In the genomic region with DNA sequence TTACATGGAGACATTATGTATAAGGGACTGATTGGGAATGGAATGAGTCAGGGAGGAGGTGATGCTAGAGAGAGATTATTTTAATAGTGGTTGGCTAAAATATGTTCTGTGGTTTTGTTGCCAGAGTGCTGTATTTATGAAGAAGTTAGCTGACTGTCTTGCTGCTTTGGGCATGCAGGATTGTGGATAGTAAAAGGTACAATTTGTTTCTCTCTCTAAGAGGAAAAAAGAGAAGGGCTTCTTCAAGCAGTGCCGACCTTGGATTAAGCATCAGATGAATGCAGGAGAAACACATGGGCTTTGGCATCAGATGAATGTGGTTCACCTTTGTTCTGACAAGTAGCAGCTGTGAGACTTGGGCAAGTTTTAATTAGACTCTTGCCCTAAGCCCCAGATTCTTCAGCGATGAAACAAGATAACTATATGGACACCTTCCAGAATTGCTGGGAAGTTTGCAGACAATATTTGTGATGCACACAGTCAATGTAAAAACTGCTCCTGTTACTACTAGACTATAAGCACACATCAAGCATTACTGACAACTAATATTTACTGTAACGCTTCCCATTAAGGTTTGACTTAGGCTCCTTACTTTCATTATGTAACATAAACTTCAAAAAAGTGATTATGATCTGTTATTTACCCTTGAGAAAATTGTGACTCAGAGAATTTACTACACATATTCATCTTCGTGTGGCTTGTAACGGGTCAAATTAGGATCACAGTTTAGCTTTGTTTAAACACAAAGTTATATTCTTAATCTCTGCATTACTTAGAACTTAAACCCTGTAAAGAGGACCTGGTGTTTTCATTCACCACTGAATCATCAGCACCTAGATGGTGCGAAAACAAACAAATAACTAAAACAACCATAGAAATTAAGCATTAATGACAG, we compare ENCODE assay signal across 13 cellular contexts.
DNase-seq lines count a peak whose midpoint lies in the region; ATAC-seq and TF ChIP-seq lines count a peak whose summit lies in the region.
"Had no signal": no experiment of that assay in that cellular context is flagged by ENCODE, and none has a peak within 500 bp of the region (broad histone marks: within the 10 kb centered on the region; RNA-seq: fewer than 3 reads in every experiment).

No MANE protein-coding gene starts in this region.

- H2AFZ ChIP-seq in mammary epithelial cell (ENCODE audit: low read depth, low read length) (no peak overlapping the region), mesenchymal stem cell (ENCODE audit: low read depth, low read length) (no peak overlapping the region)

- no peak overlapping the region for H2AK5ac ChIP-seq in mesenchymal stem cell (ENCODE audit: low read length, severe bottlenecking)

- no peaks in the 10 kb centered on the region for H3K79me2 ChIP-seq in mammary epithelial cell (ENCODE audit: insufficient read depth, low read length)

- no peak overlapping the region for H2BK5ac ChIP-seq in mesenchymal stem cell (ENCODE audit: low read depth, low read length, poor library complexity, severe bottlenecking)

- dilution Hi-C loops in mammary epithelial cell (cut with HindIII; ENCODE audit: low sequenced_read_pairs): no loop called here

- no peak overlapping the region for H3K18ac ChIP-seq in mesenchymal stem cell (ENCODE audit: low read depth in 1 of 2, low read length in 2 of 2)

- peak; percentile 16 for DNase-seq in AG04450 (ENCODE audit: low read depth, low spot score)
- peak; percentile 57 for DNase-seq in HT-29 (ENCODE audit: low spot score)
- DNase-seq in mammary epithelial cell: peak; percentile 22
- DNase-seq in mesenchymal stem cell: peak; percentile 62
- no peak for DNase-seq in GOT3 (lab: John Stamatoyannopoulos, UW)
- no peak for DNase-seq in aorta
- no peak for DNase-seq in right atrium auricular region (ENCODE audit: low spot score)
- DNase-seq: effector CD8-positive, alpha-beta T cell; NCI-H774; stimulated activated CD4-positive, alpha-beta T cell treated with anti-CD3 and anti-CD28 coated beads, Interleukin-4, amount 100 ng/mL, for 1 hour; stomach had no signal

- H3K14ac ChIP-seq in mesenchymal stem cell (ENCODE audit: low read length in 2 of 2): no peak overlapping the region

- ATAC-seq in HG03565 (IDR thresholded peaks at IDR 0.05; ENCODE audit: unreplicated experiment) (no peak), aorta (ENCODE audit: low FRiP score) (no peak)

- H3K79me1 ChIP-seq in mesenchymal stem cell (replicated peaks; ENCODE audit: low read length, poor library complexity, severe bottlenecking): no peaks in the 10 kb centered on the region

- in situ Hi-C loops in mammary epithelial cell (cut with MboI; ENCODE audit: low sequenced_read_pairs in 2 of 2): no loop called here

- 18% methylated on average over 6 of the region's 6 CpGs for WGBS in mammary epithelial cell (ENCODE audit: low coverage, missing lambda C conversion rate)
- WGBS in mesenchymal stem cell: 8% methylated on average over 4 of the region's 6 CpGs
- 77 to 79% methylated on average over 6 of the region's 6 CpGs for WGBS in aorta, 2 donors

- H2BK15ac ChIP-seq in mesenchymal stem cell (ENCODE audit: low read depth, poor library complexity, severe bottlenecking): no peak overlapping the region

- intact Hi-C loops in mammary epithelial cell (cut with micrococcal nuclease) (no loop called here), aorta (cut with DNase I) (no loop called here)

- H4K8ac ChIP-seq in mesenchymal stem cell (ENCODE audit: low read length): no peak overlapping the region

- H3K36me3 ChIP-seq in mammary epithelial cell (ENCODE audit: insufficient read depth, low read length): no peaks in the 10 kb centered on the region
- H3K36me3 ChIP-seq in mesenchymal stem cell (ENCODE audit: control insufficient read depth in 1 of 2, insufficient read depth in 2 of 2, low read depth in 1 of 2, low read length in 2 of 2): no peaks in the 10 kb centered on the region
- H3K36me3 ChIP-seq in aorta (ENCODE audit: control insufficient read depth in 1 of 2, insufficient read depth in 2 of 2, low read length in 1 of 2): no peaks in the 10 kb centered on the region
- no peaks in the 10 kb centered on the region for H3K36me3 ChIP-seq in right atrium auricular region
- H3K36me3 ChIP-seq: BLaER1, stomach had no signal

- no peaks in the 10 kb centered on the region for H4K20me1 ChIP-seq in mammary epithelial cell (ENCODE audit: insufficient read depth, low read length)
- H4K20me1 ChIP-seq: BLaER1 had no signal

- POLR2A ChIA-PET in AG04450 (lab: Yijun Ruan, JAX): no interaction called here

- H3K4me3 ChIP-seq in AG04450 (ENCODE audit: low read depth, low read length) (no peak overlapping the region), mammary epithelial cell (replicated peaks in 1 of 3; ENCODE audit: insufficient read depth in 1 of 3, low read depth in 2 of 3, low read length in 3 of 3) (no peak overlapping the region), mesenchymal stem cell (ENCODE audit: insufficient read depth in 1 of 2, low read depth in 1 of 2, low read length in 2 of 2) (peak overlapping the region in 1 of 2 experiments; percentile 50), aorta (ENCODE audit: low read length in 2 of 2) (no peak overlapping the region), right atrium auricular region (no peak overlapping the region)
- H3K4me3 ChIP-seq: BLaER1, stomach had no signal

- H3K4ac ChIP-seq in mesenchymal stem cell (ENCODE audit: low read depth in 1 of 2, low read length in 2 of 2): no peak overlapping the region

- no peak overlapping the region for H3K27ac ChIP-seq in AG04450 (ENCODE audit: low read depth, low read length)
- no peak overlapping the region for H3K27ac ChIP-seq in mammary epithelial cell (ENCODE audit: insufficient read depth, low read depth, low read length)
- peak overlapping the region; percentile 58 for H3K27ac ChIP-seq in mesenchymal stem cell (ENCODE audit: low read length, poor library complexity, severe bottlenecking)
- H3K27ac ChIP-seq in aorta (ENCODE audit: low read depth in 1 of 2, low read length in 2 of 2): no peak overlapping the region
- no peak overlapping the region for H3K27ac ChIP-seq in right atrium auricular region
- H3K27ac ChIP-seq: BLaER1 had no signal

- no peak overlapping the region for H2BK120ac ChIP-seq in mesenchymal stem cell (ENCODE audit: low read depth, low read length)

- H3K27me3 ChIP-seq in AG04450 (ENCODE audit: control insufficient read depth, insufficient read depth, low read length): no peaks in the 10 kb centered on the region
- H3K27me3 ChIP-seq in mammary epithelial cell (ENCODE audit: insufficient read depth, low read length): peaks cover 2% of the 10 kb centered on the region
- H3K27me3 ChIP-seq in mesenchymal stem cell (ENCODE audit: control insufficient read depth in 1 of 2, insufficient read depth in 1 of 2, low read length in 2 of 2): no peaks in the 10 kb centered on the region
- no peaks in the 10 kb centered on the region for H3K27me3 ChIP-seq in aorta (ENCODE audit: control insufficient read depth in 1 of 2, insufficient read depth in 2 of 2, low read length in 1 of 2)
- H3K27me3 ChIP-seq in right atrium auricular region: no peaks in the 10 kb centered on the region
- H3K27me3 ChIP-seq: BLaER1, stomach had no signal

- BruUV-seq in mammary epithelial cell (replicated peaks; lab: Mats Ljungman, UMichigan): no TSS peak

- H3K4me2 ChIP-seq in mammary epithelial cell (ENCODE audit: insufficient read depth, low read depth, low read length): peak overlapping the region; percentile 21
- H3K4me2 ChIP-seq in mesenchymal stem cell (ENCODE audit: low read length, poor library complexity, severe bottlenecking): peak overlapping the region; percentile 24
- H3K4me2 ChIP-seq: BLaER1 had no signal

- H2BK12ac ChIP-seq in mesenchymal stem cell (ENCODE audit: low read length in 2 of 2): no peak overlapping the region

- H3K9ac ChIP-seq in mammary epithelial cell (ENCODE audit: insufficient read depth, low read length) (no peak overlapping the region), mesenchymal stem cell (ENCODE audit: low read length) (peak overlapping the region; percentile 5)
- H3K9ac ChIP-seq: BLaER1 had no signal

- TF ChIP-seq CTCF in AG04450 (IDR thresholded peaks at IDR 0.05; ENCODE audit: low read depth, low read length) (no peak), mammary epithelial cell (conservative IDR thresholded peaks at IDR 0.05 in 1 of 2, IDR thresholded peaks at IDR 0.05 in 1 of 2; ENCODE audit: extremely low read depth in 1 of 2, insufficient read depth in 1 of 2, low read depth in 1 of 2, low read length in 2 of 2) (no peak), right atrium auricular region (IDR thresholded peaks at IDR 0.05) (no peak)

- CTCF ChIA-PET in AG04450 (lab: Charles Lee): no interaction called here
- CTCF ChIA-PET in mammary epithelial cell (lab: Charles Lee; ENCODE audit: low non-redundant PET): no interaction called here

- no peaks in the 10 kb centered on the region for H3K9me3 ChIP-seq in AG04450 (ENCODE audit: control insufficient read depth, insufficient read depth, low read length)
- no peaks in the 10 kb centered on the region for H3K9me3 ChIP-seq in mammary epithelial cell (replicated peaks; ENCODE audit: insufficient read depth, low read length)
- H3K9me3 ChIP-seq in mesenchymal stem cell (ENCODE audit: control insufficient read depth, low read length): no peaks in the 10 kb centered on the region
- H3K9me3 ChIP-seq in aorta (ENCODE audit: control insufficient read depth, low read length): no peaks in the 10 kb centered on the region
- no peaks in the 10 kb centered on the region for H3K9me3 ChIP-seq in right atrium auricular region
- H3K9me3 ChIP-seq: BLaER1, stomach had no signal

- no peak overlapping the region for H4K91ac ChIP-seq in mesenchymal stem cell (ENCODE audit: low read length)

- peaks cover 12% of the 10 kb centered on the region for H3K4me1 ChIP-seq in mammary epithelial cell (ENCODE audit: insufficient read depth, low read length)
- no peaks in the 10 kb centered on the region for H3K4me1 ChIP-seq in mesenchymal stem cell (ENCODE audit: control insufficient read depth, insufficient read depth, low read depth, low read length)
- no peaks in the 10 kb centered on the region for H3K4me1 ChIP-seq in aorta (ENCODE audit: control insufficient read depth in 1 of 2, insufficient read depth in 2 of 2, low read length in 2 of 2)
- peaks cover 0 to 6% of the 10 kb centered on the region in 2 donors for H3K4me1 ChIP-seq in right atrium auricular region
- H3K4me1 ChIP-seq: BLaER1 had no signal

- H3K23ac ChIP-seq in mesenchymal stem cell (ENCODE audit: low read length in 2 of 2): no peak overlapping the region

Comparison
In these comparisons a context has a peak if more than half of its experiments do, and no peak if none do; other contexts are left out.
1. DNase-seq: peak in AG04450 (single experiment), HT-29 (single experiment), mammary epithelial cell (single experiment) and mesenchymal stem cell (single experiment); none in GOT3 (single experiment), aorta (0 of 2) and right atrium auricular region (single experiment).